Comparison of ENCODE assay signal across 8 cellular contexts in genomic region chr9:35689601-35690446, GRCh38. TPM values are rescaled to one million over a fixed set of nuclear protein-coding genes. Genes with fewer than 3 reads are reported as not detected.
DNase-seq lines count a peak whose midpoint lies in the region; FAIRE-seq and TF ChIP-seq lines count a peak whose summit lies in the region.

TPM2 (minus strand) TSS chr9:35689925; CDS start chr9:35689817, 108 bp downstream.

- no peaks in the 10 kb centered on the region for H3K9me3 Mint-ChIP-seq in brain

- DNase-seq in AG20443 (ENCODE audit: low spot score) (peak; percentile 92), HTR-8/SVneo (ENCODE audit: insufficient read length, low spot score) (peak; percentile 45), iPS-NIHi7 (ENCODE audit: extremely low spot score) (peak; percentile 83), small intestine (no peak), SW480 (ENCODE audit: low spot score) (no peak), Karpas-422 (no peak), NCI-H1092 (lab: John Stamatoyannopoulos, UW) (no peak)

- no peak for FAIRE-seq in HTR-8/SVneo (lab: Jason Lieb, UNC)
- FAIRE-seq in small intestine (lab: Jason Lieb, UNC), result no peak

- no peaks in the 10 kb centered on the region for H3K36me3 ChIP-seq in small intestine (ENCODE audit: control insufficient read depth in 2 of 2, insufficient read depth in 2 of 2, low read length in 2 of 2)
- H3K36me3 ChIP-seq in Karpas-422 (ENCODE audit: insufficient read depth, low read length), result no peaks in the 10 kb centered on the region

- H3K27ac ChIP-seq in small intestine (ENCODE audit: low read depth in 1 of 2, low read length in 1 of 2) (peak within 1 kb of the TSS in 1 of 2 donors; percentile 77), Karpas-422 (ENCODE audit: low read length) (no peak within 1 kb of the TSS)

- H3K9me3 ChIP-seq in small intestine (ENCODE audit: control insufficient read depth, low read depth) (no peaks in the 10 kb centered on the region), Karpas-422 (ENCODE audit: low read length) (no peaks in the 10 kb centered on the region)

- WGBS in small intestine, 3 donors, result 25 to 45% (median 39%) methylated on average over 48 to 67 of the region's 67 CpGs

- H3K4me1 ChIP-seq in small intestine (ENCODE audit: control insufficient read depth in 2 of 2, insufficient read depth in 1 of 2, low read depth in 1 of 2, low read length in 1 of 2) (peaks cover 6 to 8% of the 10 kb centered on the region in 2 donors), Karpas-422 (ENCODE audit: low read length) (peaks cover 5% of the 10 kb centered on the region; the same call in 1 of the 2 replicates)

- H3K9ac ChIP-seq in Karpas-422 (ENCODE audit: low read length), result no peak within 1 kb of the TSS

- peak within 1 kb of the TSS; percentile 58 to 85 for H3K4me3 ChIP-seq in small intestine (ENCODE audit: low read depth in 1 of 2, low read length in 2 of 2)
- H3K4me3 ChIP-seq in Karpas-422 (ENCODE audit: low read length), result no peak within 1 kb of the TSS

- no peaks in the 10 kb centered on the region for H4K20me1 ChIP-seq in Karpas-422 (ENCODE audit: insufficient read depth, low read depth, low read length)

- peaks cover 48% of the 10 kb centered on the region for H3K4me1 Mint-ChIP-seq in brain

- H3K9me2 ChIP-seq in Karpas-422 (replicated peaks; ENCODE audit: insufficient read depth, low read length), result no peaks in the 10 kb centered on the region

- TF ChIP-seq CTCF in brain (conservative IDR thresholded peaks at IDR 0.05), result no peak

- H3K4me2 ChIP-seq in Karpas-422 (ENCODE audit: low read depth, low read length, poor library complexity, severe bottlenecking), result no peak within 1 kb of the TSS

- no peak within 1 kb of the TSS for H2AFZ ChIP-seq in Karpas-422 (ENCODE audit: low read length)

- H3K36me3 Mint-ChIP-seq in brain, result no peaks in the 10 kb centered on the region

- H3K27me3 ChIP-seq in small intestine (ENCODE audit: control insufficient read depth in 2 of 2, insufficient read depth in 2 of 2, low read length in 2 of 2) (no peaks in the 10 kb centered on the region), Karpas-422 (ENCODE audit: low read length) (no peaks in the 10 kb centered on the region)

- peak within 1 kb of the TSS; percentile 79 to 92 (median 85) for H3K4me3 Mint-ChIP-seq in brain

- H3K27ac Mint-ChIP-seq in brain, result peak within 1 kb of the TSS; percentile 28 to 97 (median 95)

- H3K79me2 ChIP-seq in Karpas-422 (ENCODE audit: low read length), result no peaks in the 10 kb centered on the region

- peaks cover 13% of the 10 kb centered on the region for H3K27me3 Mint-ChIP-seq in brain

RNA-seq across cellular contexts. Expression of gene TPM2, which starts in this region (rescaled TPM):
- polyA plus RNA-seq in brain (ENCODE audit: insufficient read depth, low read depth, low replicate concordance) (41.8 TPM), small intestine (100 to 1,000 TPM in 1 of 3 donors, 10 to 100 TPM in 2; 23.0 to 253 (median 84.8) TPM)
- total RNA-seq in Karpas-422 (2014; rRNA removed; shearing (Covaris generic); ENCODE audit: low replicate concordance), result 0.19 TPM in 1 of 2 replicates, not detected in the other

Comparison
In these comparisons a context has a peak if more than half of its experiments do, and no peak if none do; other contexts are left out.
1. DNase-seq: peak in AG20443 (single experiment), HTR-8/SVneo (single experiment) and iPS-NIHi7 (single experiment); none in small intestine (single experiment), SW480 (single experiment), Karpas-422 (single experiment) and NCI-H1092 (single experiment).